20 cellular contexts compared by ENCODE assay signal in the genomic region with DNA sequence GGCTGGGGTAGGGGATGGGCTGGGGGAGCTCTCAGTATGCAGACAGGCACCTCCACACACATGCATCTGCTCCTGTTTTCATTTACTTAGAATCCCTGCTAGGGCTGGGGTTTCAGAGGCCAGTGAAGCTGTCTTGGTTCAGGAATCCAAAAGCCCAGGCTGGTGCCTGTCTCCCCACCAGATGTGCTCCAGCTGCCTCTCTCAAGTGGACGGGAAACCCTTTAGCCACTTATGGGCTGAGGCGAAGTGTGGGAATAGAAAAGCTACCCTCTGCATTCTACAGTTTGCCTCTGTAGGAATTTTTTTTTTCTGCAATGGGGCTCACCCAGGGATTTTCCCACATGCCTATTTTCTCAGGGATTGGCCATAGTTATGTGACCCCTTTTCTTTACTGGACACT.
DNase-seq lines count a peak whose midpoint lies in the region; ATAC-seq and TF ChIP-seq lines count a peak whose summit lies in the region.
"Had no signal": no experiment of that assay in that cellular context is flagged by ENCODE, and none has a peak within 500 bp of the region (broad histone marks: within the 10 kb centered on the region; RNA-seq: fewer than 3 reads in every experiment).

No MANE protein-coding gene starts in this region.

- H3K9me1 ChIP-seq in IMR-90 (ENCODE audit: insufficient read depth, low read length), result peaks cover 13% of the 10 kb centered on the region

- H3K36me3 ChIP-seq in IMR-90 (ENCODE audit: control insufficient read depth, insufficient read depth, low read length) (no peaks in the 10 kb centered on the region), skeletal muscle tissue (ENCODE audit: control insufficient read depth in 3 of 3, insufficient read depth in 3 of 3, low read length in 3 of 3) (no peaks in the 10 kb centered on the region), mammary epithelial cell (ENCODE audit: insufficient read depth, low read length) (no peaks in the 10 kb centered on the region), body of pancreas (replicated peaks in 1 of 2; ENCODE audit: insufficient read depth in 1 of 2, low read depth in 2 of 2) (no peaks in the 10 kb centered on the region)

- H2AFZ ChIP-seq in IMR-90 (replicated peaks; ENCODE audit: low read length, poor library complexity) (no peak overlapping the region), mammary epithelial cell (ENCODE audit: low read depth, low read length) (no peak overlapping the region)

- no peak for TF ChIP-seq RAD21 in IMR-90 (IDR thresholded peaks at IDR 0.05; ENCODE audit: low read length)

- H2BK5ac ChIP-seq in IMR-90 (ENCODE audit: low read depth, low read length, poor library complexity, severe bottlenecking), result no peak overlapping the region

- no peaks in the 10 kb centered on the region for H3K79me1 ChIP-seq in IMR-90 (ENCODE audit: low read depth in 1 of 2, low read length in 2 of 2)

- no peak overlapping the region for H3K18ac ChIP-seq in IMR-90 (ENCODE audit: low read depth, low read length)

- H3K4me2 ChIP-seq in IMR-90 (ENCODE audit: low read depth, low read length) (no peak overlapping the region), mammary epithelial cell (ENCODE audit: insufficient read depth, low read depth, low read length) (no peak overlapping the region)

- H3K27me3 ChIP-seq in IMR-90 (ENCODE audit: control insufficient read depth, insufficient read depth, low read length) (peaks cover 11% of the 10 kb centered on the region), skeletal muscle tissue (ENCODE audit: control insufficient read depth in 3 of 3, insufficient read depth in 3 of 3, low read length in 3 of 3) (no peaks in the 10 kb centered on the region), mammary epithelial cell (ENCODE audit: insufficient read depth, low read length) (no peaks in the 10 kb centered on the region), body of pancreas (no peaks in the 10 kb centered on the region)

- TF ChIP-seq POLR2A in IMR-90 (IDR thresholded peaks at IDR 0.05; ENCODE audit: low read depth, low read length), result no peak
- TF ChIP-seq POLR2A in body of pancreas (IDR thresholded peaks at IDR 0.05), result no peak

- H3K4ac ChIP-seq in IMR-90 (ENCODE audit: low read depth, low read length), result no peak overlapping the region

- intact Hi-C loops in IMR-90 (cut with micrococcal nuclease), result no loop called here
- intact Hi-C loops in mammary epithelial cell (cut with micrococcal nuclease), result no loop called here
- intact Hi-C loops in body of pancreas (cut with DNase I), result no loop called here

- H3K9me3 ChIP-seq in IMR-90 (ENCODE audit: control insufficient read depth, insufficient read depth, low read length) (no peaks in the 10 kb centered on the region), skeletal muscle tissue (ENCODE audit: control insufficient read depth in 3 of 3, low read length in 3 of 3) (no peaks in the 10 kb centered on the region), mammary epithelial cell (replicated peaks; ENCODE audit: insufficient read depth, low read length) (no peaks in the 10 kb centered on the region), body of pancreas (no peaks in the 10 kb centered on the region)

- peaks cover 8% of the 10 kb centered on the region for H3K4me1 ChIP-seq in IMR-90 (ENCODE audit: control insufficient read depth, insufficient read depth, low read length)
- H3K4me1 ChIP-seq in skeletal muscle tissue (ENCODE audit: control insufficient read depth in 3 of 3, insufficient read depth in 3 of 3, low read length in 3 of 3), result peaks cover 51 to 83% (median 55%) of the 10 kb centered on the region in 3 donors
- H3K4me1 ChIP-seq in mammary epithelial cell (ENCODE audit: insufficient read depth, low read length), result no peaks in the 10 kb centered on the region
- no peaks in the 10 kb centered on the region for H3K4me1 ChIP-seq in body of pancreas

- H2AK5ac ChIP-seq in IMR-90 (ENCODE audit: low read depth, low read length), result no peak overlapping the region

- no peak overlapping the region for H3K23ac ChIP-seq in IMR-90 (ENCODE audit: low read depth, low read length)

- no peak overlapping the region for H2BK15ac ChIP-seq in IMR-90 (ENCODE audit: low read depth, low read length)

- no peak overlapping the region for H3K27ac ChIP-seq in IMR-90 (ENCODE audit: insufficient read depth, low read length)
- H3K27ac ChIP-seq in skeletal muscle tissue (ENCODE audit: low read depth, low read length), result peak overlapping the region; percentile 75
- no peak overlapping the region for H3K27ac ChIP-seq in mammary epithelial cell (ENCODE audit: insufficient read depth, low read depth, low read length)
- H3K27ac ChIP-seq in body of pancreas, result no peak overlapping the region
- H3K27ac ChIP-seq: HL-60 had no signal

- no peak overlapping the region for H3K4me3 ChIP-seq in AG10803 (ENCODE audit: low read length)
- H3K4me3 ChIP-seq in IMR-90 (ENCODE audit: insufficient read depth, low read depth, low read length), result no peak overlapping the region
- H3K4me3 ChIP-seq in skeletal muscle tissue (ENCODE audit: low read length in 3 of 3), result no peak overlapping the region
- H3K4me3 ChIP-seq in mammary epithelial cell (replicated peaks in 1 of 3; ENCODE audit: insufficient read depth in 1 of 3, low read depth in 2 of 3, low read length in 3 of 3), result no peak overlapping the region
- H3K4me3 ChIP-seq in body of pancreas, result no peak overlapping the region

- no peaks in the 10 kb centered on the region for H4K20me1 ChIP-seq in IMR-90 (ENCODE audit: insufficient read depth, low read length)
- H4K20me1 ChIP-seq in mammary epithelial cell (ENCODE audit: insufficient read depth, low read length), result no peaks in the 10 kb centered on the region

- TF ChIP-seq CTCF in AG10803 (conservative IDR thresholded peaks at IDR 0.05; ENCODE audit: low read length) (no peak), IMR-90 (conservative IDR thresholded peaks at IDR 0.05; ENCODE audit: low read depth, low read length) (no peak), mammary epithelial cell (conservative IDR thresholded peaks at IDR 0.05 in 1 of 2, IDR thresholded peaks at IDR 0.05 in 1 of 2; ENCODE audit: extremely low read depth in 1 of 2, insufficient read depth in 1 of 2, low read depth in 1 of 2, low read length in 2 of 2) (no peak), body of pancreas (IDR thresholded peaks at IDR 0.05) (no peak)

- H3K14ac ChIP-seq in IMR-90 (replicated peaks; ENCODE audit: low read depth, low read length), result no peak overlapping the region

- POLR2A ChIA-PET in IMR-90 (lab: Charles Lee; ENCODE audit: unreplicated experiment), result no interaction called here

- no peak overlapping the region for H2AK9ac ChIP-seq in IMR-90 (replicated peaks; ENCODE audit: low read depth, low read length, poor library complexity)

- BruUV-seq in IMR-90 (replicated peaks; lab: Mats Ljungman, UMichigan) (no TSS peak), mammary epithelial cell (replicated peaks; lab: Mats Ljungman, UMichigan) (no TSS peak)

- CTCF ChIA-PET in IMR-90 (lab: Yijun Ruan, JAX), result no interaction called here
- CTCF ChIA-PET in mammary epithelial cell (lab: Charles Lee; ENCODE audit: low non-redundant PET), result no interaction called here

- peak; percentile 12 for DNase-seq in AG10803 (ENCODE audit: low read depth)
- DNase-seq in IMR-90, result peak; percentile 21
- peak; percentile 33 for DNase-seq in left kidney (ENCODE audit: low read depth, low spot score)
- no peak for DNase-seq in mammary epithelial cell
- DNase-seq in NCI-H446 (lab: John Stamatoyannopoulos, UW), result no peak
- no peak for DNase-seq in body of pancreas
- DNase-seq: ACHN, AML-193, EL, GF-D8, GOT3, HCEC 1CT, KBM-7, MM.1S, NCI-H146, NCI-H510A had no signal

- H3K79me2 ChIP-seq in mammary epithelial cell (ENCODE audit: insufficient read depth, low read length), result no peaks in the 10 kb centered on the region

- in situ Hi-C loops in IMR-90 (cut with MboI; ENCODE audit: low sequenced_read_pairs) (no loop called here), mammary epithelial cell (cut with MboI; ENCODE audit: low sequenced_read_pairs in 2 of 2) (no loop called here)

- H3K9ac ChIP-seq in IMR-90 (ENCODE audit: low read depth, low read length), result no peak overlapping the region
- H3K9ac ChIP-seq in skeletal muscle tissue (ENCODE audit: low read depth in 1 of 3, low read length in 3 of 3), result peak overlapping the region; percentile 18 to 44 (median 35)
- no peak overlapping the region for H3K9ac ChIP-seq in mammary epithelial cell (ENCODE audit: insufficient read depth, low read length)

- H2BK120ac ChIP-seq in IMR-90 (ENCODE audit: low read depth, low read length), result no peak overlapping the region

- H4K5ac ChIP-seq in IMR-90 (ENCODE audit: low read depth, low read length), result no peak overlapping the region

- ATAC-seq in IMR-90 (ENCODE audit: low read depth), result no peak
- no peak for ATAC-seq in body of pancreas
- ATAC-seq: HepG2, Panc1 had no signal

- no peak overlapping the region for H3K56ac ChIP-seq in IMR-90 (ENCODE audit: extremely low read depth, insufficient read depth, low read length)

- no peak overlapping the region for H4K91ac ChIP-seq in IMR-90 (ENCODE audit: insufficient read depth, low read depth, low read length)

- H4K8ac ChIP-seq in IMR-90 (ENCODE audit: low read depth in 2 of 2, low read length in 2 of 2), result no peak overlapping the region

- no peak overlapping the region for H2BK20ac ChIP-seq in IMR-90 (ENCODE audit: low read depth, low read length)

- WGBS in IMR-90 (ENCODE audit: extremely low coverage in 2 of 2, insufficient read length in 1 of 2), 2 experiments, result no CpG with 5 or more reads among the region's 2 CpGs
- WGBS in mammary epithelial cell (ENCODE audit: low coverage, missing lambda C conversion rate), result 60% methylated on average over 2 of the region's 2 CpGs
- 63 to 75% methylated on average over 2 of the region's 2 CpGs for WGBS in body of pancreas, 2 donors

- dilution Hi-C loops in IMR-90 (cut with HindIII; ENCODE audit: low sequenced_read_pairs, unreplicated experiment) (no loop called here), mammary epithelial cell (cut with HindIII; ENCODE audit: low sequenced_read_pairs) (no loop called here)

TF ChIP-seq in IMR-90, 13 proteins besides CTCF, POLR2A, EP300 and RAD21 (continues in another document):
- TF ChIP-seq MXI1 (IDR thresholded peaks at IDR 0.05; ENCODE audit: borderline replicate concordance, low read depth, low read length) (no peak), NFE2L2 (IDR thresholded peaks at IDR 0.05; ENCODE audit: low read depth, low read length) (no peak)
- TF ChIP-seq, protein P1, sequence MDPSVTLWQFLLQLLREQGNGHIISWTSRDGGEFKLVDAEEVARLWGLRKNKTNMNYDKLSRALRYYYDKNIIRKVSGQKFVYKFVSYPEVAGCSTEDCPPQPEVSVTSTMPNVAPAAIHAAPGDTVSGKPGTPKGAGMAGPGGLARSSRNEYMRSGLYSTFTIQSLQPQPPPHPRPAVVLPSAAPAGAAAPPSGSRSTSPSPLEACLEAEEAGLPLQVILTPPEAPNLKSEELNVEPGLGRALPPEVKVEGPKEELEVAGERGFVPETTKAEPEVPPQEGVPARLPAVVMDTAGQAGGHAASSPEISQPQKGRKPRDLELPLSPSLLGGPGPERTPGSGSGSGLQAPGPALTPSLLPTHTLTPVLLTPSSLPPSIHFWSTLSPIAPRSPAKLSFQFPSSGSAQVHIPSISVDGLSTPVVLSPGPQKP (IDR thresholded peaks at IDR 0.05; ENCODE audit: borderline replicate concordance, low read depth, low read length), result no peak

Comparison
In these comparisons a context has a peak if more than half of its experiments do, and no peak if none do; other contexts are left out.
1. DNase-seq: peak in AG10803 (single experiment), IMR-90 (single experiment) and left kidney (single experiment); none in mammary epithelial cell (single experiment), NCI-H446 (0 of 2) and body of pancreas (0 of 4).
2. H3K9ac ChIP-seq: peak in skeletal muscle tissue (3 of 3); none in IMR-90 (single experiment) and mammary epithelial cell (single experiment).